8 cellular contexts compared by ENCODE assay signal in the genomic region with DNA sequence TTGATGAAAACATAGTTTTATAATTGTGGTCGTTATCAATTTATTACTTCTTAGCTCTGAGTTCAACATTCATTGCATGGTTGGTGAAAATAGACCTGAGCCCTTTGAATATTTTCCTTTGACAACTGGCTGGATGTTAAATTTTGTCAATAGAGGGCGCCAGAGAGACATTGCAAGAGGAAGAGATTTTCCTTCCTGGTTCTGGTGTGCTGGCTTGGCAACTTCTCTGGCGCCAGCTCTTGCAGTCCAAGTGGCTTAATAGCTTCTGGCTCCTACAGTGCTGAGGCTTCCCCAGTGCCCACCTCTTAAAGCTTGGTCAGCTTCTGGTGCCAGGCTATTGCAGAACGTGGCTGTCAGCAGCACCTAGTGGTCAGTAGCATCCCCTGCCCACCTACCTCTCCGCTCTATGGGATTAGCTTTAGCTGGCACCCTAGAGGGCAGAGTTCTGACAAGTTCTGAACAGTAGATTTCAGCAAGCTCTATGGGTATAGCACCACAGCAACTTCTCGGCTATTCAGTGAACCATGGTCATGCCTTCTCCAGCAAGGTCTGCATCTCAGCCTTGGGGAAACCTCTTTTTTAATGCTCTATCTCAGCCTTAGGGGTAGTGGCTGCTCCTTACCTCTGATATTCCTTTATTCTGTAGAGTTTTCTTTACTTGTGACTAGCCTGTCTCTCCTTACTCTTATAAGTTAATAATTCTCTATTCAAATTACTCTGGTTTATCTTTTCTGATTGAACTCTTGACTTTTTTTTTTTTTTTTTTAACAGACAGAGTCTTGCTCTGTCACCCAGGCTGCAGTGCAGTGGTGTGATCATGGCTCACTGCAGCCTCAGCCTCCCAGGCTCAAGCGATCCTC. TPM values are rescaled to one million over a fixed set of nuclear protein-coding genes. Genes with fewer than 3 reads are reported as not detected.
DNase-seq lines count a peak whose midpoint lies in the region; ATAC-seq and TF ChIP-seq lines count a peak whose summit lies in the region.

No MANE protein-coding gene starts in this region.

- TF ChIP-seq CTCF in fibroblast of lung (conservative IDR thresholded peaks at IDR 0.05 in 1 of 2, IDR thresholded peaks at IDR 0.05 in 1 of 2; ENCODE audit: low read depth in 1 of 2, low read length in 2 of 2): peak; percentile 84 to 94

- H3K9me3 ChIP-seq in fibroblast of lung (ENCODE audit: control insufficient read depth, insufficient read depth, low read depth, low read length): no peaks in the 10 kb centered on the region

- DNase-seq in AML-193 (lab: John Stamatoyannopoulos, UW) (peak; percentile 81 to 88), LoVo (ENCODE audit: low spot score) (peak; percentile 86), RKO (ENCODE audit: low spot score) (peak; percentile 86), fibroblast of lung (ENCODE audit: low read depth in 2 of 2) (peak; percentile 75 to 88)
- peak; percentile 63 to 70 for DNase-seq in activated T-cell treated with anti-CD3 and anti-CD28 coated beads, Interleukin-2, amount 50 U/mL, for 72 hours
- DNase-seq in natural killer cell treated with Interleukin-12 subunit alpha and Interleukin-12 subunit beta and Interleukin-15 and Interleukin-18, amount 100 ng/mL, for 72 hours (ENCODE audit: low spot score): peak; percentile 66
- peak; percentile 57 to 59 for DNase-seq in stimulated activated naive CD8-positive, alpha-beta T cell treated with anti-CD3 and anti-CD28 coated beads, Interleukin-15, amount 100 ng/mL, for 72 hours

- no peak overlapping the region for H3K9ac ChIP-seq in fibroblast of lung (ENCODE audit: insufficient read depth, low read length)

- no peaks in the 10 kb centered on the region for H3K36me3 Mint-ChIP-seq in activated T-cell treated with anti-CD3 and anti-CD28 coated beads, Interleukin-2, amount 50 U/mL, for 72 hours (ENCODE audit: insufficient read depth in 2 of 2)
- H3K36me3 Mint-ChIP-seq in natural killer cell treated with Interleukin-12 subunit alpha and Interleukin-12 subunit beta and Interleukin-15 and Interleukin-18, amount 100 ng/mL, for 72 hours: no peaks in the 10 kb centered on the region

- H3K4me1 ChIP-seq in fibroblast of lung (ENCODE audit: control insufficient read depth, extremely low read depth, insufficient read depth, low read length): no peaks in the 10 kb centered on the region

- H3K36me3 ChIP-seq in fibroblast of lung (ENCODE audit: control insufficient read depth, insufficient read depth, low read length): no peaks in the 10 kb centered on the region

- no peaks in the 10 kb centered on the region for H3K79me2 ChIP-seq in fibroblast of lung (ENCODE audit: control insufficient read depth, insufficient read depth, low read length)

- no peak overlapping the region for H3K27ac Mint-ChIP-seq in activated T-cell treated with anti-CD3 and anti-CD28 coated beads, Interleukin-2, amount 50 U/mL, for 72 hours
- H3K27ac Mint-ChIP-seq in natural killer cell treated with Interleukin-12 subunit alpha and Interleukin-12 subunit beta and Interleukin-15 and Interleukin-18, amount 100 ng/mL, for 72 hours: no peak overlapping the region
- H3K27ac Mint-ChIP-seq in stimulated activated naive CD8-positive, alpha-beta T cell treated with anti-CD3 and anti-CD28 coated beads, Interleukin-15, amount 100 ng/mL, for 72 hours: no peak overlapping the region

- peaks cover 9% of the 10 kb centered on the region for H3K4me1 Mint-ChIP-seq in activated T-cell treated with anti-CD3 and anti-CD28 coated beads, Interleukin-2, amount 50 U/mL, for 72 hours (ENCODE audit: low read depth)
- H3K4me1 Mint-ChIP-seq in natural killer cell treated with Interleukin-12 subunit alpha and Interleukin-12 subunit beta and Interleukin-15 and Interleukin-18, amount 100 ng/mL, for 72 hours (ENCODE audit: low read depth in 2 of 2): peaks cover 0 to 8% of the 10 kb centered on the region in 2 donors
- peaks cover 12% of the 10 kb centered on the region for H3K4me1 Mint-ChIP-seq in stimulated activated naive CD8-positive, alpha-beta T cell treated with anti-CD3 and anti-CD28 coated beads, Interleukin-15, amount 100 ng/mL, for 72 hours

- H4K20me1 ChIP-seq in fibroblast of lung (ENCODE audit: control insufficient read depth, extremely low read depth, insufficient read depth, low read length): no peaks in the 10 kb centered on the region

- no peaks in the 10 kb centered on the region for H3K9me3 Mint-ChIP-seq in activated T-cell treated with anti-CD3 and anti-CD28 coated beads, Interleukin-2, amount 50 U/mL, for 72 hours
- no peaks in the 10 kb centered on the region for H3K9me3 Mint-ChIP-seq in natural killer cell treated with Interleukin-12 subunit alpha and Interleukin-12 subunit beta and Interleukin-15 and Interleukin-18, amount 100 ng/mL, for 72 hours
- no peaks in the 10 kb centered on the region for H3K9me3 Mint-ChIP-seq in stimulated activated naive CD8-positive, alpha-beta T cell treated with anti-CD3 and anti-CD28 coated beads, Interleukin-15, amount 100 ng/mL, for 72 hours

- ATAC-seq in GM19372 (IDR thresholded peaks at IDR 0.05; ENCODE audit: low read depth, unreplicated experiment): peak; percentile 62
- ATAC-seq in activated T-cell treated with anti-CD3 and anti-CD28 coated beads, Interleukin-2, amount 50 U/mL, for 72 hours (replicated peaks in 1 of 2): peak; percentile 73 to 83
- ATAC-seq in natural killer cell treated with Interleukin-12 subunit alpha and Interleukin-12 subunit beta and Interleukin-15 and Interleukin-18, amount 100 ng/mL, for 72 hours: peak; percentile 62 to 73
- ATAC-seq in stimulated activated naive CD8-positive, alpha-beta T cell treated with anti-CD3 and anti-CD28 coated beads, Interleukin-15, amount 100 ng/mL, for 72 hours: peak; percentile 88

- no peaks in the 10 kb centered on the region for H3K27me3 Mint-ChIP-seq in activated T-cell treated with anti-CD3 and anti-CD28 coated beads, Interleukin-2, amount 50 U/mL, for 72 hours (ENCODE audit: low read depth)
- H3K27me3 Mint-ChIP-seq in natural killer cell treated with Interleukin-12 subunit alpha and Interleukin-12 subunit beta and Interleukin-15 and Interleukin-18, amount 100 ng/mL, for 72 hours: no peaks in the 10 kb centered on the region
- no peaks in the 10 kb centered on the region for H3K27me3 Mint-ChIP-seq in stimulated activated naive CD8-positive, alpha-beta T cell treated with anti-CD3 and anti-CD28 coated beads, Interleukin-15, amount 100 ng/mL, for 72 hours

- H3K4me3 ChIP-seq in fibroblast of lung (replicated peaks in 1 of 4; ENCODE audit: control extremely low read depth in 1 of 4, insufficient read depth in 1 of 4, low read depth in 3 of 4, low read length in 4 of 4): peak overlapping the region in 1 of 4 experiments; percentile 4

- no peak overlapping the region for H3K27ac ChIP-seq in fibroblast of lung (ENCODE audit: insufficient read depth, low read length)

- H3K27me3 ChIP-seq in fibroblast of lung (ENCODE audit: control insufficient read depth, insufficient read depth, low read length): no peaks in the 10 kb centered on the region

- peak overlapping the region; percentile 42 to 46 for H3K4me3 Mint-ChIP-seq in activated T-cell treated with anti-CD3 and anti-CD28 coated beads, Interleukin-2, amount 50 U/mL, for 72 hours
- peak overlapping the region; percentile 10 for H3K4me3 Mint-ChIP-seq in natural killer cell treated with Interleukin-12 subunit alpha and Interleukin-12 subunit beta and Interleukin-15 and Interleukin-18, amount 100 ng/mL, for 72 hours
- peak overlapping the region; percentile 42 to 52 for H3K4me3 Mint-ChIP-seq in stimulated activated naive CD8-positive, alpha-beta T cell treated with anti-CD3 and anti-CD28 coated beads, Interleukin-15, amount 100 ng/mL, for 72 hours

- H3K4me2 ChIP-seq in fibroblast of lung (ENCODE audit: extremely low read depth, insufficient read depth, low read length): peak overlapping the region; percentile 2

- H2AFZ ChIP-seq in fibroblast of lung (ENCODE audit: low read length): peak overlapping the region; percentile 48

RNA-seq across cellular contexts. Expression of a gene that starts 59.4 kb away (rescaled TPM):
- total RNA-seq in activated T-cell treated with anti-CD3 and anti-CD28 coated beads, Interleukin-2, amount 50 U/mL, for 72 hours: 10 to 100 TPM; 13.1 to 16.2 TPM
- total RNA-seq in fibroblast of lung: 5.6 and 6.1 TPM in 2 replicates
- 11.8 and 22.3 TPM in 2 replicates for polyA plus RNA-seq in fibroblast of lung
- polyA plus RNA-seq in fibroblast of lung (2012): 6.5 and 12.2 TPM in 2 replicates
- 1.6 and 2.8 TPM in 2 replicates for polyA minus RNA-seq in fibroblast of lung (ENCODE audit: low replicate concordance)
- 10 to 100 TPM; 16.3 to 16.8 TPM for total RNA-seq in natural killer cell treated with Interleukin-12 subunit alpha and Interleukin-12 subunit beta and Interleukin-15 and Interleukin-18, amount 100 ng/mL, for 72 hours
